In the genomic region with DNA sequence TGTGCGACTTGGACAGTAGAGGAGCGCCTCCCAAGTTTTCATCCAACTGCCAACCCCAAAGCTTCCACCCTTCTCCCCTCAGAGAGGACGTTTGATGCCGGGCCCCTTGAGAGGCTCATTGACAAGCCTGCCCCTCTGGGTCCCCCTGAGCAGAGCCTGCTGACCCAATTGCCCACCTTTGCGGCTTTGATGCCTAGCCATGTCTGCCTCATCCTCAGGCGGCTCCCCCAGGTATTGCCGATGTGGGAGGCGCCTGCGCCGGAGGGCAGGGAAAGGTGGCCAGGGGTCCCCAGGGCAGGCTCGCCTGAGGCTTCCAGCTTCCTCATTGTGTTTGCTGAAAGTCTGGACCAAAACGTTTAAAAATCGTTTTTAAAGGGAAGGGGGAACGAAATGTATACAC, we compare ENCODE assay signal across 8 cellular contexts. TPM values are rescaled to one million over a fixed set of nuclear protein-coding genes. Genes with fewer than 3 reads are reported as not detected.
A peak's percentile ranks its signal among the peaks of the same experiment; 100 is the strongest.
DNase-seq lines count a peak whose midpoint lies in the region; ATAC-seq and TF ChIP-seq lines count a peak whose summit lies in the region.

No MANE protein-coding gene starts in this region.

- peak overlapping the region; percentile 90 to 92 for H3K27ac Mint-ChIP-seq in natural killer cell

- no peak for ATAC-seq in natural killer cell

- no peaks in the 10 kb centered on the region for H3K9me3 Mint-ChIP-seq in natural killer cell

- no peaks in the 10 kb centered on the region for H3K9me3 ChIP-seq in KOPT-K1 (ENCODE audit: insufficient read depth, low read length, poor library complexity, severe bottlenecking)

- H3K4me3 ChIP-seq in AG10803 (ENCODE audit: low read length) = peak overlapping the region; percentile 85
- H3K4me3 ChIP-seq in choroid plexus epithelial cell (ENCODE audit: low read depth, low read length) = peak overlapping the region; percentile 78

- H3K27ac ChIP-seq in KOPT-K1 (ENCODE audit: low read depth, low read length, poor library complexity, severe bottlenecking) = peak overlapping the region; percentile 96

- H3K27me3 Mint-ChIP-seq in natural killer cell (ENCODE audit: low read depth in 2 of 2) = no peaks in the 10 kb centered on the region

- H3K4me1 Mint-ChIP-seq in natural killer cell = peaks cover 6 to 24% of the 10 kb centered on the region in 2 donors

- H3K36me3 ChIP-seq in KOPT-K1 (ENCODE audit: insufficient read depth, low read length) = peaks cover 38% of the 10 kb centered on the region

- intact Hi-C loops in natural killer cell (cut with micrococcal nuclease) = loop anchor here (2.0 kb wide), 2 partner anchors 18 to 48 kb away; partner anchors contain the start of gene GLE1

- no peaks in the 10 kb centered on the region for H3K36me3 Mint-ChIP-seq in natural killer cell

- TF ChIP-seq CTCF in AG10803 (conservative IDR thresholded peaks at IDR 0.05; ENCODE audit: low read length) (no peak), choroid plexus epithelial cell (conservative IDR thresholded peaks at IDR 0.05; ENCODE audit: low read depth, low read length) (no peak), natural killer cell (IDR thresholded peaks at IDR 0.05) (no peak)

- DNase-seq in AG10803 (ENCODE audit: low read depth) = no peak
- DNase-seq in choroid plexus epithelial cell (ENCODE audit: low read depth) = no peak
- DNase-seq in natural killer cell = no peak
- DNase-seq in LoVo (ENCODE audit: low spot score) = no peak
- no peak for DNase-seq in Kasumi-1 (lab: John Stamatoyannopoulos, UW)
- DNase-seq in NCI-H2081 treated with DMSO at 0.1 percent for 48 hours (lab: John Stamatoyannopoulos, UW) = no peak
- no peak for DNase-seq in activated CD4-positive, CD25-positive, alpha-beta regulatory T cell (lab: John Stamatoyannopoulos, UW)

- peak overlapping the region; percentile 98 for H3K4me3 Mint-ChIP-seq in natural killer cell

RNA-seq across cellular contexts. Expression of gene ODF2, which starts 1.4 kb away (rescaled TPM):
- total RNA-seq in natural killer cell = 10 to 100 TPM; 36.4 to 44.4 (median 37.5) TPM

RNA-seq across cellular contexts. Expression of gene CERCAM, which starts 36.5 kb away (rescaled TPM):
- 10 to 100 TPM; 11.5 to 29.6 (median 24.2) TPM for total RNA-seq in natural killer cell

RNA-seq across cellular contexts. Expression of gene GLE1, which starts 47.3 kb away (rescaled TPM):
- total RNA-seq in natural killer cell = 10 to 100 TPM; 21.2 to 33.3 (median 23.3) TPM
